ENCODE assay signal across 2 cellular contexts in the genomic region with DNA sequence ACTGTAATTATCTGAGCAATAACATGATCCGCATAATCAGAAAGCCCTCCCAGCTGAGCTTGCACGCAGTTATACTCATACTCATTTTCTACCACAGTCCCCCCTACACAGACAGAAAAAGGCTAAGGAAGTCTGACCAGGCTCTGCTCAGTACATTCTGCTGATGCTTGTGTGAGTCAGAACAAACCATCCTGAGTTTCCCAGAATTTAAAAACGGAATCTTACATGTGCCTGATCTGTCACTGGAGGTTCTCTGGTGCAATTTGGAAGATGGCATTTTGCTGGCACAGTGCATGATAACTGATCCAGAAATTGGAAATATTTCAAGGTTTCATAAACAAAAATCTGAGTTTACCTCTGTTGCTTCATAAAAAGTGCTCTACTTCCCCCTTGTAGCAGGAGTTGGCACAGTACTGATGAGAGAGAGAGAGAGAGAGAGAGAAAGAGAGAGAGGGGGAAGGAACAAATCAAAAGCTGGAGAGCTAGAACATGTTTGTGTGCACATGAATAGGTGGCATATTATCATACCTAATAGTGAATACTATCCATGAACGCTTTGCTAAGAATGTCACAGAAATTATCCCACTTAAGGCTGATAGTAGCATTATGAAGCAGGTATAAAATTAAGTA.
TF ChIP-seq lines count a peak whose summit lies in the region.

No MANE protein-coding gene starts in this region.

TF ChIP-seq in SK-N-SH treated with all-trans-retinoic acid at 6 μM for 48 hours, 23 proteins besides CTCF, POLR2A, EP300 and RAD21 (continued from another document):
- TF ChIP-seq, protein P1, sequence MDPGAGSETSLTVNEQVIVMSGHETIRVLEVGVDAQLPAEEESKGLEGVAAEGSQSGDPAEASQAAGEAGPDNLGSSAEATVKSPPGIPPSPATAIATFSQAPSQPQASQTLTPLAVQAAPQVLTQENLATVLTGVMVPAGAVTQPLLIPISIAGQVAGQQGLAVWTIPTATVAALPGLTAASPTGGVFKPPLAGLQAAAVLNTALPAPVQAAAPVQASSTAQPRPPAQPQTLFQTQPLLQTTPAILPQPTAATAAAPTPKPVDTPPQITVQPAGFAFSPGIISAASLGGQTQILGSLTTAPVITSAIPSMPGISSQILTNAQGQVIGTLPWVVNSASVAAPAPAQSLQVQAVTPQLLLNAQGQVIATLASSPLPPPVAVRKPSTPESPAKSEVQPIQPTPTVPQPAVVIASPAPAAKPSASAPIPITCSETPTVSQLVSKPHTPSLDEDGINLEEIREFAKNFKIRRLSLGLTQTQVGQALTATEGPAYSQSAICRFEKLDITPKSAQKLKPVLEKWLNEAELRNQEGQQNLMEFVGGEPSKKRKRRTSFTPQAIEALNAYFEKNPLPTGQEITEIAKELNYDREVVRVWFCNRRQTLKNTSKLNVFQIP (CRISPR knock-in tag; IDR thresholded peaks at IDR 0.05; ENCODE audit: borderline replicate concordance, low read depth) = 0 out of 2 replicates have a peak, but pooled peaks have one; percentile 58

TF ChIP-seq in H1, 55 proteins besides CTCF, POLR2A, EP300 and RAD21 (continued from another document):
- no peak for TF ChIP-seq POU5F1 (IDR thresholded peaks at IDR 0.05; ENCODE audit: low read depth, low read length)
- TF ChIP-seq TBP (IDR thresholded peaks at IDR 0.05; ENCODE audit: low read depth, low read length) = no peak
- no peak for TF ChIP-seq GTF2F1 (IDR thresholded peaks at IDR 0.05; ENCODE audit: borderline replicate concordance, low read depth, low read length)
- TF ChIP-seq KDM1A (IDR thresholded peaks at IDR 0.05; ENCODE audit: borderline replicate concordance, low read length) = no peak
TF ChIP-seq in H1: peak in this region for 0.
